In genomic region chr20:50113420-50114224, GRCh38 we compare ENCODE assay signal across 8 cellular contexts. TPM values are rescaled to one million over a fixed set of nuclear protein-coding genes. Genes with fewer than 3 reads are reported as not detected.
DNase-seq lines count a peak whose midpoint lies in the region; ATAC-seq, FAIRE-seq and TF ChIP-seq lines count a peak whose summit lies in the region.

No MANE protein-coding gene starts in this region.

- peak overlapping the region; percentile 96 for H3K4me3 Mint-ChIP-seq in activated naive CD4-positive, alpha-beta T cell treated with anti-CD3 and anti-CD28 coated beads, Interleukin-2, amount 50 U/mL, for 24 hours
- H3K4me3 Mint-ChIP-seq in astrocyte (ENCODE audit: unreplicated experiment) (peak overlapping the region; percentile 89), type B pancreatic cell (peak overlapping the region; percentile 97)

- H2AFZ ChIP-seq in astrocyte (ENCODE audit: low read depth, low read length), result peak overlapping the region; percentile 88

- no peak for DNase-seq in activated naive CD4-positive, alpha-beta T cell (lab: John Stamatoyannopoulos, UW)
- DNase-seq in astrocyte (ENCODE audit: low read depth), result no peak
- DNase-seq in lower leg skin (ENCODE audit: low spot score in 2 of 2), result no peak
- DNase-seq in type B pancreatic cell (ENCODE audit: extremely low spot score, unreplicated experiment), result no peak
- DNase-seq in HuH-7 (ENCODE audit: low spot score), result no peak

- peaks cover 38% of the 10 kb centered on the region for H4K20me1 ChIP-seq in astrocyte (ENCODE audit: insufficient read depth, low read length)

- no peaks in the 10 kb centered on the region for H3K36me3 ChIP-seq in astrocyte (ENCODE audit: insufficient read depth, low read length)

- intact Hi-C loops in lower leg skin (cut with DNase I; ENCODE audit: low total_unique reads), result no loop called here

- no peaks in the 10 kb centered on the region for H3K27me3 Mint-ChIP-seq in activated naive CD4-positive, alpha-beta T cell treated with anti-CD3 and anti-CD28 coated beads, Interleukin-2, amount 50 U/mL, for 24 hours
- H3K27me3 Mint-ChIP-seq in astrocyte (ENCODE audit: low read depth, unreplicated experiment) (no peaks in the 10 kb centered on the region), type B pancreatic cell (no peaks in the 10 kb centered on the region)

- peaks cover 49% of the 10 kb centered on the region for H3K4me1 ChIP-seq in astrocyte (ENCODE audit: insufficient read depth, low read length)

- H3K36me3 Mint-ChIP-seq in activated naive CD4-positive, alpha-beta T cell treated with anti-CD3 and anti-CD28 coated beads, Interleukin-2, amount 50 U/mL, for 24 hours, result peaks cover 4% of the 10 kb centered on the region
- peaks cover 6% of the 10 kb centered on the region for H3K36me3 Mint-ChIP-seq in astrocyte (ENCODE audit: low read depth, unreplicated experiment)
- peaks cover 6% of the 10 kb centered on the region for H3K36me3 Mint-ChIP-seq in type B pancreatic cell

- peak overlapping the region; percentile 94 for H3K27ac Mint-ChIP-seq in activated naive CD4-positive, alpha-beta T cell treated with anti-CD3 and anti-CD28 coated beads, Interleukin-2, amount 50 U/mL, for 24 hours
- peak overlapping the region; percentile 92 for H3K27ac Mint-ChIP-seq in astrocyte (ENCODE audit: unreplicated experiment)
- peak overlapping the region; percentile 97 for H3K27ac Mint-ChIP-seq in type B pancreatic cell

- no peaks in the 10 kb centered on the region for H3K9me3 Mint-ChIP-seq in activated naive CD4-positive, alpha-beta T cell treated with anti-CD3 and anti-CD28 coated beads, Interleukin-2, amount 50 U/mL, for 24 hours
- H3K9me3 Mint-ChIP-seq in astrocyte (ENCODE audit: unreplicated experiment) (no peaks in the 10 kb centered on the region), type B pancreatic cell (no peaks in the 10 kb centered on the region)

- no peak for ATAC-seq in GM19328 (IDR thresholded peaks at IDR 0.05; ENCODE audit: unreplicated experiment)
- no peak for ATAC-seq in GM21619 (IDR thresholded peaks at IDR 0.05; ENCODE audit: unreplicated experiment)

- 14 to 15% methylated on average over 11 of the region's 11 CpGs for WGBS in lower leg skin, 2 donors

- peak overlapping the region; percentile 98 for H3K4me2 ChIP-seq in astrocyte (ENCODE audit: low read length)

- H3K9ac ChIP-seq in astrocyte (ENCODE audit: low read length), result peak overlapping the region; percentile 98

- peaks cover 51% of the 10 kb centered on the region for H3K79me2 ChIP-seq in astrocyte (ENCODE audit: insufficient read depth, low read length)

- H3K4me3 ChIP-seq in astrocyte (ENCODE audit: insufficient read depth, low read depth, low read length) (peak overlapping the region; percentile 84), lower leg skin (ENCODE audit: low read depth, poor library complexity, severe bottlenecking) (peak overlapping the region; percentile 96)

- H3K27ac ChIP-seq in astrocyte (ENCODE audit: low read depth, low read length), result peak overlapping the region; percentile 94

- no peak for FAIRE-seq in astrocyte (lab: Jason Lieb, UNC)

- TF ChIP-seq CTCF in astrocyte (IDR thresholded peaks at IDR 0.05; ENCODE audit: insufficient read depth, low read depth, low read length), result no peak
- TF ChIP-seq CTCF in lower leg skin (IDR thresholded peaks at IDR 0.05), result no peak
- TF ChIP-seq CTCF in type B pancreatic cell (conservative IDR thresholded peaks at IDR 0.05), result no peak

- TF ChIP-seq POLR2A in lower leg skin (IDR thresholded peaks at IDR 0.05), result no peak

- H3K27me3 ChIP-seq in astrocyte (ENCODE audit: insufficient read depth, low read length), result no peaks in the 10 kb centered on the region

- H3K4me1 Mint-ChIP-seq in activated naive CD4-positive, alpha-beta T cell treated with anti-CD3 and anti-CD28 coated beads, Interleukin-2, amount 50 U/mL, for 24 hours, result peaks cover 73% of the 10 kb centered on the region
- H3K4me1 Mint-ChIP-seq in astrocyte (ENCODE audit: low read depth, unreplicated experiment) (peaks cover 43% of the 10 kb centered on the region), type B pancreatic cell (ENCODE audit: unreplicated experiment) (peaks cover 52% of the 10 kb centered on the region)

- no peaks in the 10 kb centered on the region for H3K9me3 ChIP-seq in astrocyte (ENCODE audit: insufficient read depth, low read depth, low read length)

RNA-seq across cellular contexts. Expression of gene UBE2V1, which starts 0.7 kb away (rescaled TPM):
- total RNA-seq in astrocyte (136 and 139 TPM in 2 replicates), lower leg skin (100 to 1,000 TPM in 1 of 4 donors, 10 to 100 TPM in 3; 50.8 to 105 (median 75.6) TPM), type B pancreatic cell (ENCODE audit: low replicate concordance) (90.5 and 117 TPM in 2 replicates)

RNA-seq across cellular contexts. Expression of gene PEDS1, which starts 39.9 kb away (rescaled TPM):
- total RNA-seq in astrocyte (41.6 and 44.1 TPM in 2 replicates), lower leg skin (10 to 100 TPM; 47.3 to 69.3 (median 59.6) TPM), type B pancreatic cell (ENCODE audit: low replicate concordance) (29.9 and 42.9 TPM in 2 replicates)
